Comparison of ENCODE assay signal across 23 cellular contexts in genomic region chr17:55487727-55488436, GRCh38. TPM values are rescaled to one million over a fixed set of nuclear protein-coding genes. Genes with fewer than 3 reads are reported as not detected.
DNase-seq lines count a peak whose midpoint lies in the region; ATAC-seq, FAIRE-seq and TF ChIP-seq lines count a peak whose summit lies in the region.
"Had no signal": no experiment of that assay in that cellular context is flagged by ENCODE, and none has a peak within 500 bp of the region (broad histone marks: within the 10 kb centered on the region; RNA-seq: fewer than 3 reads in every experiment).

No MANE protein-coding gene starts in this region.

- intact Hi-C loops in right lobe of liver (cut with DNase I) = no loop called here
- intact Hi-C loops in mucosa of descending colon (cut with DNase I, micrococcal nuclease) = no loop called here

- H3K36me3 ChIP-seq in right lobe of liver (no peaks in the 10 kb centered on the region), mucosa of descending colon (ENCODE audit: low read depth) (no peaks in the 10 kb centered on the region)

- H3K27ac Mint-ChIP-seq in type B pancreatic cell = no peak overlapping the region
- H3K27ac Mint-ChIP-seq: activated naive CD8-positive, alpha-beta T cell treated with anti-CD3 and anti-CD28 coated beads, Interleukin-2, amount 50 U/mL, for 24 hours; CD4-positive, alpha-beta memory T cell had no signal

- H3K4me1 ChIP-seq in right lobe of liver = no peaks in the 10 kb centered on the region
- no peaks in the 10 kb centered on the region for H3K4me1 ChIP-seq in mucosa of descending colon (ENCODE audit: low read depth)

- DNase-seq in NCI-H82 (lab: John Stamatoyannopoulos, UW) (peak; percentile 38), NCI-H82 treated with DMSO at 0.1 percent for 48 hours (lab: John Stamatoyannopoulos, UW; ENCODE audit: unreplicated experiment) (no peak), epithelial cell of esophagus (ENCODE audit: low read depth) (peak; percentile 27), right lobe of liver (no peak), urothelium cell line (ENCODE audit: low spot score) (peak; percentile 16), type B pancreatic cell (ENCODE audit: extremely low spot score, unreplicated experiment) (no peak), mucosa of descending colon (no peak), RWPE1 (ENCODE audit: low spot score) (no peak)
- DNase-seq: activated CD4-positive, CD25-positive, alpha-beta regulatory T cell; activated CD8-positive, alpha-beta memory T cell treated with anti-CD3 and anti-CD28 coated beads for 24 hours; activated naive CD8-positive, alpha-beta T cell treated with anti-CD3 and anti-CD28 coated beads, Interleukin-2, amount 50 U/mL, for 24 hours; CD4-positive, alpha-beta memory T cell; DND-41; effector CD4-positive, alpha-beta T cell; H7; NCI-H1694 treated with DMSO at 0.1 percent for 48 hours; T-helper 2 cell had no signal

- H3K9me3 ChIP-seq in right lobe of liver (no peaks in the 10 kb centered on the region), mucosa of descending colon (no peaks in the 10 kb centered on the region)

- WGBS in right lobe of liver (ENCODE audit: insufficient coverage, low coverage, low lambda C conversion rate, missing lambda C conversion rate) = 27% methylated on average over 3 of the region's 7 CpGs

- no peaks in the 10 kb centered on the region for H3K27me3 Mint-ChIP-seq in type B pancreatic cell

- POLR2A ChIA-PET in RWPE1 (lab: Yijun Ruan, JAX; ENCODE audit: low non-redundant PET) = no interaction called here

- TF ChIP-seq POLR2A in right lobe of liver (IDR thresholded peaks at IDR 0.05) = no peak

- ATAC-seq in right lobe of liver (peak; percentile 69 to 83 (median 77)), mucosa of descending colon (no peak)
- ATAC-seq: activated naive CD8-positive, alpha-beta T cell treated with anti-CD3 and anti-CD28 coated beads, Interleukin-2, amount 50 U/mL, for 24 hours had no signal

- no peaks in the 10 kb centered on the region for H3K36me3 Mint-ChIP-seq in type B pancreatic cell
- H3K36me3 Mint-ChIP-seq: CD4-positive, alpha-beta memory T cell had no signal

- no peaks in the 10 kb centered on the region for H3K27me3 ChIP-seq in right lobe of liver

- TF ChIP-seq CTCF in epithelial cell of esophagus (IDR thresholded peaks at IDR 0.05; ENCODE audit: insufficient read depth, low read depth, low read length, missing control alignments) (no peak), right lobe of liver (IDR thresholded peaks at IDR 0.05) (no peak), type B pancreatic cell (conservative IDR thresholded peaks at IDR 0.05) (no peak), mucosa of descending colon (IDR thresholded peaks at IDR 0.05) (no peak), RWPE1 (conservative IDR thresholded peaks at IDR 0.05; ENCODE audit: low read depth) (no peak)

- H3K9me3 Mint-ChIP-seq in type B pancreatic cell = no peaks in the 10 kb centered on the region
- H3K9me3 Mint-ChIP-seq: activated naive CD8-positive, alpha-beta T cell treated with anti-CD3 and anti-CD28 coated beads, Interleukin-2, amount 50 U/mL, for 24 hours; CD4-positive, alpha-beta memory T cell; central memory CD8-positive, alpha-beta T cell had no signal

- FAIRE-seq in urothelium cell line (lab: Jason Lieb, UNC) = no peak
- FAIRE-seq: A204.1 had no signal

- CTCF ChIA-PET in RWPE1 (lab: Yijun Ruan, JAX) = no interaction called here

- no peak overlapping the region for H3K4me3 Mint-ChIP-seq in type B pancreatic cell
- H3K4me3 Mint-ChIP-seq: activated naive CD8-positive, alpha-beta T cell treated with anti-CD3 and anti-CD28 coated beads, Interleukin-2, amount 50 U/mL, for 24 hours; CD4-positive, alpha-beta memory T cell; central memory CD8-positive, alpha-beta T cell had no signal

- H3K4me3 ChIP-seq in epithelial cell of esophagus (ENCODE audit: low read length) (no peak overlapping the region), right lobe of liver (no peak overlapping the region), mucosa of descending colon (no peak overlapping the region)
- H3K4me3 ChIP-seq: skin epidermis had no signal

- peaks cover 15% of the 10 kb centered on the region for H3K4me1 Mint-ChIP-seq in type B pancreatic cell (ENCODE audit: unreplicated experiment)
- H3K4me1 Mint-ChIP-seq: activated naive CD8-positive, alpha-beta T cell treated with anti-CD3 and anti-CD28 coated beads, Interleukin-2, amount 50 U/mL, for 24 hours; CD4-positive, alpha-beta memory T cell; central memory CD8-positive, alpha-beta T cell had no signal

- no peak overlapping the region for H3K27ac ChIP-seq in right lobe of liver
- no peak overlapping the region for H3K27ac ChIP-seq in RWPE1
- H3K27ac ChIP-seq: skin epidermis had no signal

RNA-seq across cellular contexts. Expression of gene SMIM36, which starts 23.4 kb away (rescaled TPM):
- total RNA-seq in right lobe of liver = not detected
- total RNA-seq in type B pancreatic cell (ENCODE audit: low replicate concordance) = not detected in 2 replicates
- not detected for total RNA-seq in mucosa of descending colon
- total RNA-seq: CD4-positive, alpha-beta memory T cell; fibroblast of lung; H7; NCI-H460; osteocyte had no signal

Comparison
In these comparisons a context has a peak if more than half of its experiments do, and no peak if none do; other contexts are left out.
1. DNase-seq: peak in NCI-H82 (single experiment), epithelial cell of esophagus (single experiment) and urothelium cell line (single experiment); none in NCI-H82 treated with DMSO at 0.1 percent for 48 hours (single experiment), right lobe of liver (0 of 3), type B pancreatic cell (single experiment), mucosa of descending colon (0 of 3) and RWPE1 (single experiment).